Comparison of ENCODE assay signal across 22 cellular contexts in the genomic region with DNA sequence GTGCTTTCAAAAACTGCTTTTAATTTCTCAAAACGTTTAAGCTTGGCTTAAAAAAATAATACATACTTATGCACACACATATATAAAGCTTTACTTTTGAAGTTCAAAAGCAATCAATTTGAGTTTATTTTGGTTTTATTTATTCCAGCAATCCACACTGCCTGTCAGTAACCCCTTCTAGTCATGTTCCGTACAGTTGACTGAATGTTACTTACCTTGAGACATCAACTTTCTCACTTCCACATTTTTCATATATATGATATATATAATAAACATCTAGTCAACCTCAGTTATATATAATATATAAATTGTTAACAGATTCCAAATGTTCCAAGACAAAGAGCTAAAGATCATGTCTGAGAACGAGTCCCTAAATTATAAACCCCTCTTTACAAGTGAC.
A peak's percentile ranks its signal among the peaks of the same experiment; 100 is the strongest.
DNase-seq lines count a peak whose midpoint lies in the region; ATAC-seq and TF ChIP-seq lines count a peak whose summit lies in the region.
"Had no signal": no experiment of that assay in that cellular context is flagged by ENCODE, and none has a peak within 500 bp of the region (broad histone marks: within the 10 kb centered on the region; RNA-seq: fewer than 3 reads in every experiment).

No MANE protein-coding gene starts in this region.

- dilution Hi-C loops in mammary epithelial cell (cut with HindIII; ENCODE audit: low sequenced_read_pairs), result no loop called here

- no peak for TF ChIP-seq CTCF in mammary epithelial cell (conservative IDR thresholded peaks at IDR 0.05 in 1 of 2, IDR thresholded peaks at IDR 0.05 in 1 of 2; ENCODE audit: extremely low read depth in 1 of 2, insufficient read depth in 1 of 2, low read depth in 1 of 2, low read length in 2 of 2)

- H3K9me3 ChIP-seq in mammary epithelial cell (replicated peaks; ENCODE audit: insufficient read depth, low read length), result no peaks in the 10 kb centered on the region
- H3K9me3 ChIP-seq: BE2C, BLaER1 had no signal

- H2AFZ ChIP-seq in mammary epithelial cell (ENCODE audit: low read depth, low read length), result no peak overlapping the region

- no peak overlapping the region for H3K27ac ChIP-seq in mammary epithelial cell (ENCODE audit: insufficient read depth, low read depth, low read length)
- H3K27ac ChIP-seq: BLaER1 had no signal

- no peaks in the 10 kb centered on the region for H3K27me3 ChIP-seq in mammary epithelial cell (ENCODE audit: insufficient read depth, low read length)
- H3K27me3 ChIP-seq: BE2C, BLaER1 had no signal

- 93% methylated on average over 3 of the region's 3 CpGs for WGBS in mammary epithelial cell (ENCODE audit: low coverage, missing lambda C conversion rate)

- no peaks in the 10 kb centered on the region for H3K36me3 ChIP-seq in mammary epithelial cell (ENCODE audit: insufficient read depth, low read length)
- H3K36me3 ChIP-seq: BE2C, BLaER1 had no signal

- H3K4me1 ChIP-seq in mammary epithelial cell (ENCODE audit: insufficient read depth, low read length), result peaks cover 13% of the 10 kb centered on the region
- H3K4me1 ChIP-seq: BE2C, BLaER1 had no signal

- H4K20me1 ChIP-seq in mammary epithelial cell (ENCODE audit: insufficient read depth, low read length), result no peaks in the 10 kb centered on the region
- H4K20me1 ChIP-seq: BLaER1 had no signal

- H3K4me2 ChIP-seq in mammary epithelial cell (ENCODE audit: insufficient read depth, low read depth, low read length), result no peak overlapping the region
- H3K4me2 ChIP-seq: BLaER1 had no signal

- ATAC-seq in GM18868 (IDR thresholded peaks at IDR 0.05; ENCODE audit: unreplicated experiment), result peak; percentile 77
- ATAC-seq: GM12878 had no signal

- H3K4me3 ChIP-seq in mammary epithelial cell (replicated peaks in 1 of 3; ENCODE audit: insufficient read depth in 1 of 3, low read depth in 2 of 3, low read length in 3 of 3), result no peak overlapping the region
- H3K4me3 ChIP-seq: BLaER1, GM12878 had no signal

- peak; percentile 21 for DNase-seq in NOMO-1 treated with DMSO at 0.1 percent for 48 hours (lab: John Stamatoyannopoulos, UW; ENCODE audit: unreplicated experiment)
- no peak for DNase-seq in NOMO-1 treated with dmso at 0.1 percent for 144 hours (lab: John Stamatoyannopoulos, UW; ENCODE audit: unreplicated experiment)
- DNase-seq in mammary epithelial cell, result no peak
- DNase-seq in activated T-cell treated with anti-CD3 and anti-CD28 coated beads for 4 hours, result no peak
- DNase-seq: 8988T; ACHN; BE2C; C1 segment of cervical spinal cord; CD4-positive, alpha-beta memory T cell; CD4-positive, CD25-positive, alpha-beta regulatory T cell; CD8-positive, alpha-beta memory T cell; COR-L47; DMS 273 treated with DMSO at 0.1 percent for 48 hours; DMS153; DMS53; DMS79; DND-41; EL; GDM1 had no signal

- intact Hi-C loops in mammary epithelial cell (cut with micrococcal nuclease), result no loop called here

- H3K79me2 ChIP-seq in mammary epithelial cell (ENCODE audit: insufficient read depth, low read length), result no peaks in the 10 kb centered on the region

- no peak overlapping the region for H3K9ac ChIP-seq in mammary epithelial cell (ENCODE audit: insufficient read depth, low read length)
- H3K9ac ChIP-seq: BLaER1 had no signal

- in situ Hi-C loops in mammary epithelial cell (cut with MboI; ENCODE audit: low sequenced_read_pairs in 2 of 2), result no loop called here

- BruUV-seq in mammary epithelial cell (replicated peaks; lab: Mats Ljungman, UMichigan), result no TSS peak

- CTCF ChIA-PET in mammary epithelial cell (lab: Charles Lee; ENCODE audit: low non-redundant PET), result no interaction called here
